ENCODE assay signal across 8 cellular contexts in the genomic region with DNA sequence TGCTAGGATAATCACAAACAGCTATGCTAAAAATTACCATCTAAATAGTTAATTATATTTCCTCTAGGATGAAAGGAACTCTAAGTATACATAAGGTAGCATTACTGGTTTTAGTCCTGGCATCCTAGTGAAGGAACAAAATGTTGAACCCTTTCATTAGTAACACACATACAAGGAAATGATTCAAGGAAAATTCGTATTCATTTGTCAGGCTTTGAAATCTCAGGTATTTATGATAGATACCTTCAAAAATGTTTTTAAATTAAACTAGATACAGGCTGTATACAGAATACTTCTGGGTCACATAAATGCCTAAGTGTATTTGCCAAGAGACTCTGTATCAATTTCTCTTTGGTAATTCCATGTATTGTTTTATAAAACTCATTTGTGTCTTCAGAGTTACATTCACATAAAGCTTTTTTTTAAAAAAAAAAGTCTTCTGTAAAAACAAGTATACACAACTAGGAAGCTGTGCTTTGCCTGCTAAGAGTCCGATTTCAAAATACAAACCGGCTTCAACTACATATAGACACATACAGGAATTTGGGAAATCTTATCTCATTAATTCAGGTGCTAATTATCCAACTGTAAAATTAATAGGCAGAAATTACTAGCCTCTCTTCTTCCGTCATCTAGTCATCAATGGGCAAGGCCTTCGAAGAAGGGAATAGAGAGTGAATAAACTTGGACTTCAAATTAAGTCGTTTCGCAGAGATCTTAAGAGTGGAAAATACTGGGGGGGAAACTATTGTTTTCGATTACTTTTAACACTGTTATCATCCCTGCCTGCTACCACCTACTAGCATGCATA. TPM values are rescaled to one million over a fixed set of nuclear protein-coding genes. Genes with fewer than 3 reads are reported as not detected.
DNase-seq lines count a peak whose midpoint lies in the region; ATAC-seq and TF ChIP-seq lines count a peak whose summit lies in the region.

No MANE protein-coding gene starts in this region.

- no peaks in the 10 kb centered on the region for H3K36me3 ChIP-seq in heart right ventricle
- H3K36me3 ChIP-seq in mesodermal cell (ENCODE audit: control insufficient read depth, insufficient read depth, low read length), result peaks cover 8% of the 10 kb centered on the region
- no peaks in the 10 kb centered on the region for H3K36me3 ChIP-seq in aorta (ENCODE audit: control insufficient read depth in 1 of 2, insufficient read depth in 2 of 2, low read length in 1 of 2)

- H3K27me3 ChIP-seq in heart right ventricle (no peaks in the 10 kb centered on the region), aorta (ENCODE audit: control insufficient read depth in 1 of 2, insufficient read depth in 2 of 2, low read length in 1 of 2) (no peaks in the 10 kb centered on the region)

- no peak for TF ChIP-seq CTCF in heart right ventricle (IDR thresholded peaks at IDR 0.05)

- peak overlapping the region; percentile 70 to 100 (median 92) for H3K4me3 ChIP-seq in heart right ventricle
- peak overlapping the region; percentile 91 for H3K4me3 ChIP-seq in mesodermal cell (ENCODE audit: extremely low read depth, insufficient read depth, low read length, poor library complexity, severe bottlenecking)
- peak overlapping the region; percentile 53 to 78 for H3K4me3 ChIP-seq in aorta (ENCODE audit: low read length in 2 of 2)

- no peak for DNase-seq in heart right ventricle
- DNase-seq in left ventricle myocardium superior, result no peak
- peak; percentile 11 for DNase-seq in astrocyte of the hippocampus (ENCODE audit: low read depth, low spot score)
- no peak for DNase-seq in aorta
- DNase-seq in middle frontal gyrus (ENCODE audit: extremely low spot score, low spot score), result no peak
- no peak for DNase-seq in GM03348 (ENCODE audit: low spot score)

- H3K27ac ChIP-seq in heart right ventricle (peak overlapping the region in 7 of 10 donors; percentile 85 to 97 (median 93)), mesodermal cell (ENCODE audit: low read depth, low read length, severe bottlenecking) (peak overlapping the region; percentile 81), aorta (ENCODE audit: low read depth in 1 of 2, low read length in 2 of 2) (no peak overlapping the region)

- WGBS in heart right ventricle, 2 donors, result 4 to 7% methylated on average over 8 of the region's 8 CpGs
- WGBS in mesodermal cell (ENCODE audit: insufficient coverage in 2 of 2), 2 experiments, result 25% methylated on average over 2 of the region's 8 CpGs; no CpG with 5 or more reads in 1 of the 2 experiments
- WGBS in aorta, 2 donors, result 6 to 7% methylated on average over 8 of the region's 8 CpGs

- peaks cover 0 to 57% (median 32%) of the 10 kb centered on the region in 9 donors for H3K4me1 ChIP-seq in heart right ventricle
- no peaks in the 10 kb centered on the region for H3K4me1 ChIP-seq in mesodermal cell (ENCODE audit: control insufficient read depth, insufficient read depth, low read length, poor library complexity, severe bottlenecking)
- no peaks in the 10 kb centered on the region for H3K4me1 ChIP-seq in aorta (ENCODE audit: control insufficient read depth in 1 of 2, insufficient read depth in 2 of 2, low read length in 2 of 2)

- H3K9me3 ChIP-seq in heart right ventricle (no peaks in the 10 kb centered on the region), mesodermal cell (ENCODE audit: control insufficient read depth, low read length) (no peaks in the 10 kb centered on the region), aorta (ENCODE audit: control insufficient read depth, low read length) (no peaks in the 10 kb centered on the region)

- no peak for ATAC-seq in heart right ventricle
- ATAC-seq in left ventricle myocardium superior, result no peak
- ATAC-seq in aorta (ENCODE audit: low FRiP score), result no peak
- ATAC-seq in GM21786 (IDR thresholded peaks at IDR 0.05; ENCODE audit: unreplicated experiment), result no peak

- intact Hi-C loops in heart right ventricle (cut with DNase I) (loop anchor here in 7 of 10 donors (5.0 to 10.0 kb wide), 7 partner anchors 80 to 170 kb away; a partner anchor contains a TSS), left ventricle myocardium superior (cut with micrococcal nuclease) (no loop called here), aorta (cut with DNase I) (loop anchor here (5.0 to 10.0 kb wide), 5 partner anchors 33 to 170 kb away; a partner anchor contains a TSS)

RNA-seq across cellular contexts. Expression of a gene that starts 1.3 kb away (rescaled TPM):
- total RNA-seq in heart right ventricle (10 to 100 TPM; 29.8 to 49.8 (median 44.0) TPM), left ventricle myocardium superior (42.7 TPM), aorta (10 to 100 TPM; 78.7 to 82.2 TPM)
- polyA plus RNA-seq in heart right ventricle (10 to 100 TPM in 1 of 2 donors, 1 to 10 TPM in 1; 6.2 to 10.5 TPM), aorta (10 to 100 TPM in 1 of 2 donors, 1 to 10 TPM in 1; 8.1 to 15.1 TPM)
- 25.8 TPM for polyA plus RNA-seq in mesodermal cell (2013, experiment 1 of 2)
- 22.6 TPM for polyA plus RNA-seq in mesodermal cell (2013, experiment 2 of 2)

Comparison
In these comparisons a context has a peak if more than half of its experiments do, and no peak if none do; other contexts are left out.
1. H3K27ac ChIP-seq: peak in heart right ventricle (7 of 10) and mesodermal cell (single experiment); none in aorta (0 of 2).
2. Peak in every context shown above with its lines, with median percentiles within 50 percentile points of each other: H3K4me3 ChIP-seq.